In the genomic region with DNA sequence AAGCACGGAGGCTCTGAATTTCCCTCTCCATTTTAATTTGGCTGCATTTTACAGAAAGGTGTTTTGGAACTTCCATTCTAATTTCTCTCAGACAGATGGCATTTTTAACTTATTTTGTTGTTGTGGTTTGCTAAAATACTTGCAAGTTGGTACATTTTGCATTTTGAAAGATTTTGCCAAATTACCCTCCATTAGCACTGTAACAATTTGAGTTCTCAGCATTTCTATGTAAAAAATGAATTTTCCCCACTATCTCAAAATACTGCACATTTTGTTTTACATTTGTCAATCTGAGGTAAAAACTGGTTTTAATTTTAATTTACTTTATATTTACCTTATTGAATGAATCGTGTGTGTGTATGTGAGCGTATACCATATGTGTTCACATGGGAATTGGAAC, we compare ENCODE assay signal across 15 cellular contexts. TPM values are rescaled to one million over a fixed set of nuclear protein-coding genes. Genes with fewer than 3 reads are reported as not detected.
DNase-seq lines count a peak whose midpoint lies in the region; ATAC-seq and TF ChIP-seq lines count a peak whose summit lies in the region.
"Had no signal": no experiment of that assay in that cellular context is flagged by ENCODE, and none has a peak within 500 bp of the region (broad histone marks: within the 10 kb centered on the region; RNA-seq: fewer than 3 reads in every experiment).

No MANE protein-coding gene starts in this region.

- H3K36me3 ChIP-seq in Peyer's patch, result no peaks in the 10 kb centered on the region
- H3K36me3 ChIP-seq in effector memory CD4-positive, alpha-beta T cell (ENCODE audit: control insufficient read depth, insufficient read depth, low read length), result no peaks in the 10 kb centered on the region
- H3K36me3 ChIP-seq: esophagus muscularis mucosa, lower lobe of right lung had no signal

- no peak for TF ChIP-seq CTCF in Peyer's patch (IDR thresholded peaks at IDR 0.05)

- peaks cover 0 to 17% (median 6%) of the 10 kb centered on the region in 4 donors for H3K4me1 ChIP-seq in Peyer's patch
- peaks cover 8% of the 10 kb centered on the region for H3K4me1 ChIP-seq in effector memory CD4-positive, alpha-beta T cell (ENCODE audit: control insufficient read depth, insufficient read depth, low read length, poor library complexity, severe bottlenecking)

- H3K27ac ChIP-seq in Peyer's patch, result peak overlapping the region in 3 of 4 donors; percentile 42 to 74 (median 65)
- H3K27ac ChIP-seq in effector memory CD4-positive, alpha-beta T cell (ENCODE audit: insufficient read depth, low read length, poor library complexity, severe bottlenecking), result peak overlapping the region; percentile 23
- H3K27ac ChIP-seq: esophagus muscularis mucosa, lower lobe of right lung had no signal

- no peak overlapping the region for H3K4me3 ChIP-seq in Peyer's patch
- H3K4me3 ChIP-seq in effector memory CD4-positive, alpha-beta T cell (ENCODE audit: insufficient read depth, low read depth, low read length, poor library complexity, severe bottlenecking), result no peak overlapping the region
- H3K4me3 ChIP-seq: esophagus muscularis mucosa, K562, lower lobe of right lung had no signal

- no peak for ATAC-seq in stimulated activated memory B cell treated with anti-CD40 and anti-IgM and Interleukin-4, amounts not matched to agents 10 μg/mL and 1 μg/mL and 100 μg/mL, for 72 hours
- ATAC-seq in HG03025 (IDR thresholded peaks at IDR 0.05; ENCODE audit: low FRiP score, unreplicated experiment), result no peak
- ATAC-seq: K562 had no signal

- peaks cover 31% of the 10 kb centered on the region for H3K4me1 Mint-ChIP-seq in activated naive CD4-positive, alpha-beta T cell treated with anti-CD3 and anti-CD28 coated beads for 36 hours (ENCODE audit: low read depth)
- peaks cover 50% of the 10 kb centered on the region for H3K4me1 Mint-ChIP-seq in stimulated activated memory B cell treated with anti-CD40 and anti-IgM and Interleukin-4, amounts not matched to agents 10 μg/mL and 1 μg/mL and 100 μg/mL, for 72 hours

- no peaks in the 10 kb centered on the region for H3K27me3 Mint-ChIP-seq in activated naive CD4-positive, alpha-beta T cell treated with anti-CD3 and anti-CD28 coated beads for 36 hours (ENCODE audit: low read depth)
- no peaks in the 10 kb centered on the region for H3K27me3 Mint-ChIP-seq in stimulated activated memory B cell treated with anti-CD40 and anti-IgM and Interleukin-4, amounts not matched to agents 10 μg/mL and 1 μg/mL and 100 μg/mL, for 72 hours

- DNase-seq in activated naive CD4-positive, alpha-beta T cell treated with anti-CD3 and anti-CD28 coated beads for 36 hours, result no peak
- no peak for DNase-seq in activated naive CD4-positive, alpha-beta T cell treated with Interleukin-2 at 50 U/mL for 16 hours
- DNase-seq in Peyer's patch (no peak), MV-4-11 (lab: John Stamatoyannopoulos, UW) (no peak)
- no peak for DNase-seq in effector memory CD4-positive, alpha-beta T cell
- no peak for DNase-seq in NK-92 treated with Interleukin-12 subunit alpha and Interleukin-12 subunit beta, amount 100 ng/mL, for 24 hours (lab: John Stamatoyannopoulos, UW)
- DNase-seq: activated gamma-delta T cell, COR-L47, lower lobe of right lung, NCI-H1417 treated with DMSO at 0.1 percent for 48 hours, NCI-H345 had no signal

- no peak overlapping the region for H3K27ac Mint-ChIP-seq in activated naive CD4-positive, alpha-beta T cell treated with anti-CD3 and anti-CD28 coated beads for 36 hours
- H3K27ac Mint-ChIP-seq in stimulated activated memory B cell treated with anti-CD40 and anti-IgM and Interleukin-4, amounts not matched to agents 10 μg/mL and 1 μg/mL and 100 μg/mL, for 72 hours, result peak overlapping the region; percentile 82

- CTCF ChIA-PET in activated naive CD4-positive, alpha-beta T cell treated with anti-CD3 and anti-CD28 coated beads for 36 hours (lab: Charles Lee), result interaction anchor here (2.0 kb wide), 1 partner anchor 12 kb away, joined by 12 read pairs; no protein-coding TSS in a partner anchor

- H3K36me3 Mint-ChIP-seq in activated naive CD4-positive, alpha-beta T cell treated with anti-CD3 and anti-CD28 coated beads for 36 hours (ENCODE audit: low read depth), result peaks cover 5% of the 10 kb centered on the region
- no peaks in the 10 kb centered on the region for H3K36me3 Mint-ChIP-seq in stimulated activated memory B cell treated with anti-CD40 and anti-IgM and Interleukin-4, amounts not matched to agents 10 μg/mL and 1 μg/mL and 100 μg/mL, for 72 hours

- TF ChIP-seq POLR2A in Peyer's patch (IDR thresholded peaks at IDR 0.05), result no peak

- peak overlapping the region; percentile 24 for H3K4me3 Mint-ChIP-seq in activated naive CD4-positive, alpha-beta T cell treated with anti-CD3 and anti-CD28 coated beads for 36 hours
- H3K4me3 Mint-ChIP-seq in stimulated activated memory B cell treated with anti-CD40 and anti-IgM and Interleukin-4, amounts not matched to agents 10 μg/mL and 1 μg/mL and 100 μg/mL, for 72 hours, result peak overlapping the region; percentile 61

- H3K9me3 ChIP-seq in Peyer's patch, result no peaks in the 10 kb centered on the region
- no peaks in the 10 kb centered on the region for H3K9me3 ChIP-seq in effector memory CD4-positive, alpha-beta T cell (ENCODE audit: control insufficient read depth, low read length)
- H3K9me3 ChIP-seq: esophagus muscularis mucosa, lower lobe of right lung had no signal

- H3K27me3 ChIP-seq in Peyer's patch, result no peaks in the 10 kb centered on the region
- H3K27me3 ChIP-seq in effector memory CD4-positive, alpha-beta T cell (replicated peaks; ENCODE audit: control insufficient read depth, insufficient read depth, low read length, poor library complexity, severe bottlenecking), result no peaks in the 10 kb centered on the region
- H3K27me3 ChIP-seq: esophagus muscularis mucosa had no signal

- intact Hi-C loops in activated naive CD4-positive, alpha-beta T cell treated with anti-CD3 and anti-CD28 coated beads for 36 hours (cut with micrococcal nuclease), result loop anchor here (10.0 kb wide), 1 partner anchor 482 kb away; a partner anchor contains a TSS

- peaks cover 2% of the 10 kb centered on the region for H3K9me3 Mint-ChIP-seq in activated naive CD4-positive, alpha-beta T cell treated with anti-CD3 and anti-CD28 coated beads for 36 hours
- H3K9me3 Mint-ChIP-seq in stimulated activated memory B cell treated with anti-CD40 and anti-IgM and Interleukin-4, amounts not matched to agents 10 μg/mL and 1 μg/mL and 100 μg/mL, for 72 hours, result no peaks in the 10 kb centered on the region

RNA-seq across cellular contexts. Expression of a gene that starts 7.0 kb away (rescaled TPM):
- total RNA-seq in activated naive CD4-positive, alpha-beta T cell treated with anti-CD3 and anti-CD28 coated beads for 36 hours, result 100 to 1,000 TPM; 777 to 829 TPM
- total RNA-seq in Peyer's patch, result 100 to 1,000 TPM; 149 to 229 (median 186) TPM

RNA-seq across cellular contexts. Expression of a gene that starts 21.3 kb away (rescaled TPM):
- total RNA-seq in activated naive CD4-positive, alpha-beta T cell treated with anti-CD3 and anti-CD28 coated beads for 36 hours, result 100 to 1,000 TPM; 107 to 117 TPM
- 10 to 100 TPM in 1 of 4 donors, 1 to 10 TPM in 3; 4.6 to 22.3 (median 7.2) TPM for total RNA-seq in Peyer's patch

RNA-seq across cellular contexts. Expression of a gene that starts 25.2 kb away (rescaled TPM):
- 100 to 1,000 TPM; 137 to 145 TPM for total RNA-seq in activated naive CD4-positive, alpha-beta T cell treated with anti-CD3 and anti-CD28 coated beads for 36 hours
- total RNA-seq in Peyer's patch, result 100 to 1,000 TPM; 138 to 276 (median 156) TPM

RNA-seq across cellular contexts. Expression of a gene that starts 42.6 kb away (rescaled TPM):
- total RNA-seq in activated naive CD4-positive, alpha-beta T cell treated with anti-CD3 and anti-CD28 coated beads for 36 hours, result 10 to 100 TPM; 18.2 to 19.6 TPM
- total RNA-seq in Peyer's patch, result 10 to 100 TPM; 40.4 to 90.9 (median 78.6) TPM

RNA-seq across cellular contexts. Expression of a gene that starts 43.0 kb away (rescaled TPM):
- total RNA-seq in activated naive CD4-positive, alpha-beta T cell treated with anti-CD3 and anti-CD28 coated beads for 36 hours, result 10 to 100 TPM; 47.2 to 52.7 TPM
- total RNA-seq in Peyer's patch, result 10 to 100 TPM; 12.4 to 27.7 (median 22.8) TPM

Comparison
In these comparisons a context has a peak if more than half of its experiments do, and no peak if none do; other contexts are left out.
1. RNA of a gene that starts 21.3 kb away (total RNA-seq): 107 to 117 TPM in activated naive CD4-positive, alpha-beta T cell treated with anti-CD3 and anti-CD28 coated beads for 36 hours; 4.6 to 22.3 TPM in Peyer's patch; every median in the first group is over 4 times any median in the second.